ENCODE assay signal across 15 cellular contexts in the genomic region with DNA sequence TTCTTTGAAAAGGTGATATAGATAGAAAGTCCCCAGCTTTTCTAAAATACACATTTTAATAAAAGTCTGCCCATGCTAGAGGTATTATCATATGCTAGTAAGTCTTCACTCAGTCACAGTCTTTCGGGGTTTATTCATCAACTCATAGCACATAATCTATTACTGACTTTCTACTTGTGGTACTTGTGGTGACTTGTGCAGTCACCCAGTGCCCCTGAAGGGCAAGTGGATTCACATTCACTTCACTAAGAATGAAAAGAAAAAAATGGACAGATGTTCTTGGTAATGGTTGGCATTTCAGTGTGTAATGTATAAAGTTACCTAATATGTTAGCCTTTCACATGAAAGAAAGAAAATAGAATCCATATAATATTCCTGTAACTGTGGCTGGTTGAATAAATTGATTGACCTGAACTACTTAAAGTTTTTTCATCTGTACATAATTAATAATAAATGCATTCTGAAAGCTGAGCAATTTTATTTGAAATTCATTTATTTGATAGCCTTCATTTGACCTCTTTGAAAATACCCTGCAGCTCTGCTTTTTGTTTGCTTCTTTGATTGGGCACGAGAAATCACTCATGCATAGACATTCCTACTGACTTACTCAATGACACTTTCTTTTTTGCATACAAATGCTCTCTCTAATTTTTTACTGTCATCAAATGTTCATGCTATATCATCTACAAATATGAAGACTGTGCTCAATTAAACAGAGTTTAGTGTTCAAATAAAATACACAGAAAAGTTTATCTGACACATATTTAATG. TPM values are rescaled to one million over a fixed set of nuclear protein-coding genes. Genes with fewer than 3 reads are reported as not detected.
A peak's percentile ranks its signal among the peaks of the same experiment; 100 is the strongest.
DNase-seq lines count a peak whose midpoint lies in the region; ATAC-seq, FAIRE-seq and TF ChIP-seq lines count a peak whose summit lies in the region.
"Had no signal": no experiment of that assay in that cellular context is flagged by ENCODE, and none has a peak within 500 bp of the region (broad histone marks: within the 10 kb centered on the region; RNA-seq: fewer than 3 reads in every experiment).

No MANE protein-coding gene starts in this region.

- H3K27ac Mint-ChIP-seq in mesothelial cell of epicardium: no peak overlapping the region
- H3K27ac Mint-ChIP-seq: stimulated activated effector memory CD8-positive, alpha-beta T cell treated with anti-CD3 and anti-CD28 coated beads, Interleukin-12 subunit alpha, Interleukin-12 subunit beta, amount 100 ng/mL, for 72 hours had no signal

- DNase-seq in RCC 7860 (ENCODE audit: low spot score) (peak; percentile 49), renal cortical epithelial cell (ENCODE audit: low read depth) (peak; percentile 91), spleen (no peak), mesothelial cell of epicardium (ENCODE audit: low spot score in 2 of 2, unreplicated experiment in 2 of 2) (no peak)
- DNase-seq: amniotic stem cell, IMR-90, NCI-H1048, posterior cingulate gyrus, tibial artery, WERI-Rb-1 had no signal

- peaks cover 23% of the 10 kb centered on the region for H3K27me3 Mint-ChIP-seq in mesothelial cell of epicardium (ENCODE audit: low read depth)

- no peaks in the 10 kb centered on the region for H3K36me3 Mint-ChIP-seq in mesothelial cell of epicardium
- H3K36me3 Mint-ChIP-seq: stimulated activated effector memory CD8-positive, alpha-beta T cell treated with anti-CD3 and anti-CD28 coated beads, Interleukin-12 subunit alpha, Interleukin-12 subunit beta, amount 100 ng/mL, for 72 hours had no signal

- peaks cover 8% of the 10 kb centered on the region for H3K4me1 Mint-ChIP-seq in mesothelial cell of epicardium
- H3K4me1 Mint-ChIP-seq: stimulated activated effector memory CD8-positive, alpha-beta T cell treated with anti-CD3 and anti-CD28 coated beads, Interleukin-12 subunit alpha, Interleukin-12 subunit beta, amount 100 ng/mL, for 72 hours had no signal

- peaks cover 17% of the 10 kb centered on the region for H3K9me3 Mint-ChIP-seq in mesothelial cell of epicardium
- H3K9me3 Mint-ChIP-seq: stimulated activated effector memory CD8-positive, alpha-beta T cell treated with anti-CD3 and anti-CD28 coated beads, Interleukin-12 subunit alpha, Interleukin-12 subunit beta, amount 100 ng/mL, for 72 hours had no signal

- 78 to 90% (median 84%) methylated on average over 2 of the region's 2 CpGs for WGBS in spleen, 5 donors

- ATAC-seq in GM19463 (IDR thresholded peaks at IDR 0.05; ENCODE audit: unreplicated experiment) (peak; percentile 88), HG03175 (IDR thresholded peaks at IDR 0.05; ENCODE audit: unreplicated experiment) (peak; percentile 65), HG02885 (IDR thresholded peaks at IDR 0.05; ENCODE audit: poor library complexity, unreplicated experiment) (no peak)
- ATAC-seq: left lobe of liver; stimulated activated effector memory CD8-positive, alpha-beta T cell treated with anti-CD3 and anti-CD28 coated beads, Interleukin-12 subunit alpha, Interleukin-12 subunit beta, amount 100 ng/mL, for 72 hours had no signal

- H3K4me3 ChIP-seq in spleen: no peak overlapping the region
- H3K4me3 ChIP-seq: tibial artery had no signal

- no peaks in the 10 kb centered on the region for H3K27me3 ChIP-seq in spleen (replicated peaks in 1 of 7)
- H3K27me3 ChIP-seq: tibial artery had no signal

- TF ChIP-seq POLR2A in spleen (IDR thresholded peaks at IDR 0.05): no peak

- peak; percentile 89 for FAIRE-seq in RCC 7860 (lab: Jason Lieb, UNC)

- intact Hi-C loops in spleen (cut with DNase I; ENCODE audit: low total_unique reads): no loop called here

- no peak overlapping the region for H3K4me3 Mint-ChIP-seq in mesothelial cell of epicardium
- H3K4me3 Mint-ChIP-seq: stimulated activated effector memory CD8-positive, alpha-beta T cell treated with anti-CD3 and anti-CD28 coated beads, Interleukin-12 subunit alpha, Interleukin-12 subunit beta, amount 100 ng/mL, for 72 hours had no signal

- peaks cover 0 to 6% (median 0%) of the 10 kb centered on the region in 8 donors for H3K9me3 ChIP-seq in spleen
- H3K9me3 ChIP-seq: tibial artery had no signal

- H3K27ac ChIP-seq in spleen: no peak overlapping the region
- H3K27ac ChIP-seq: tibial artery, WERI-Rb-1 had no signal

- H3K36me3 ChIP-seq in spleen: no peaks in the 10 kb centered on the region
- H3K36me3 ChIP-seq: tibial artery, WERI-Rb-1 had no signal

- no peaks in the 10 kb centered on the region for H3K4me1 ChIP-seq in spleen
- H3K4me1 ChIP-seq: tibial artery had no signal

- TF ChIP-seq CTCF in spleen (IDR thresholded peaks at IDR 0.05 in 8 of 11, conservative IDR thresholded peaks at IDR 0.05 in 3 of 11) (no peak), mesothelial cell of epicardium (IDR thresholded peaks at IDR 0.05; ENCODE audit: unreplicated experiment) (no peak)

RNA-seq across cellular contexts. Expression of gene ZNF330, which starts 39.5 kb away (rescaled TPM):
- total RNA-seq in renal cortical epithelial cell (23.6 and 36.3 TPM in 2 replicates), spleen (10 to 100 TPM; 31.3 to 45.0 (median 36.6) TPM), mesothelial cell of epicardium (35.5 to 43.8 TPM (median 39.1 TPM) in 3 replicates)
- polyA plus RNA-seq in spleen: 10 to 100 TPM; 23.4 to 28.8 (median 24.4) TPM

RNA-seq across cellular contexts. Expression of gene RNF150, which starts 47.9 kb away (rescaled TPM):
- total RNA-seq in renal cortical epithelial cell (2.1 and 15.5 TPM in 2 replicates), spleen (10 to 100 TPM; 15.6 to 42.1 (median 32.0) TPM), mesothelial cell of epicardium (38.5 to 40.7 TPM (median 40.1 TPM) in 3 replicates)
- 1 to 10 TPM; 1.2 to 1.9 (median 1.4) TPM for polyA plus RNA-seq in spleen

Comparison
In these comparisons a context has a peak if more than half of its experiments do, and no peak if none do; other contexts are left out.
1. DNase-seq: peak in RCC 7860 (single experiment) and renal cortical epithelial cell (single experiment); none in spleen (single experiment) and mesothelial cell of epicardium (0 of 2).